1 cellular context compared by ENCODE assay signal in the genomic region with DNA sequence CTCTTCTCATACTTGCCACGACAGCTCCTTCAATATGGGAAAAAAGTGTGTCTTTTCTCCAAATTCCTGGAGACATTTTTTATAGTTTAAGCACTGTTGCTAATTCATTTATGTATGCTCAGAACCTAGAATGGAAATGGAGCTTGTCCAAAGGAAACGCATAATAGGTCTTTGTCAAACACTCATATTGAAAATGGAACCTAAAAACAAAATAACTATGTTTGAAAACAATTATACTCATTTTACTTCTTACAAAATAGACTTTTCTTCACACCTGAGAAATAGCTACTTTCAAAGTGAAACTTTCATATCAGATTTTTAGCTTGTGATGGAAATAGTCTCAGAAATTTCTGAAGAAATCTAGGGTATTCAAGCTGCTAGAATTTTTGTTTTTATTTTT.
TF ChIP-seq lines count a peak whose summit lies in the region.

No MANE protein-coding gene starts in this region.

TF ChIP-seq in GM12878, 131 proteins besides CTCF, POLR2A, EP300 and RAD21 (continued from another document):
- TF ChIP-seq, protein P1, sequence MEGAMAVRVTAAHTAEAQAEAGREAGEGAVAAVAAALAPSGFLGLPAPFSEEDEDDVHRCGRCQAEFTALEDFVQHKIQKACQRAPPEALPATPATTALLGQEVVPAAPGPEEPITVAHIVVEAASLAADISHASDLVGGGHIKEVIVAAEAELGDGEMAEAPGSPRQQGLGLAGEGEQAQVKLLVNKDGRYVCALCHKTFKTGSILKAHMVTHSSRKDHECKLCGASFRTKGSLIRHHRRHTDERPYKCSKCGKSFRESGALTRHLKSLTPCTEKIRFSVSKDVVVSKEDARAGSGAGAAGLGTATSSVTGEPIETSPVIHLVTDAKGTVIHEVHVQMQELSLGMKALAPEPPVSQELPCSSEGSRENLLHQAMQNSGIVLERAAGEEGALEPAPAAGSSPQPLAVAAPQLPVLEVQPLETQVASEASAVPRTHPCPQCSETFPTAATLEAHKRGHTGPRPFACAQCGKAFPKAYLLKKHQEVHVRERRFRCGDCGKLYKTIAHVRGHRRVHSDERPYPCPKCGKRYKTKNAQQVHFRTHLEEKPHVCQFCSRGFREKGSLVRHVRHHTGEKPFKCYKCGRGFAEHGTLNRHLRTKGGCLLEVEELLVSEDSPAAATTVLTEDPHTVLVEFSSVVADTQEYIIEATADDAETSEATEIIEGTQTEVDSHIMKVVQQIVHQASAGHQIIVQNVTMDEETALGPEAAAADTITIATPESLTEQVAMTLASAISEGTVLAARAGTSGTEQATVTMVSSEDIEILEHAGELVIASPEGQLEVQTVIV (IDR thresholded peaks at IDR 0.05; ENCODE audit: borderline replicate concordance, partially characterized antibody) = no peak
- TF ChIP-seq ZZZ3 (IDR thresholded peaks at IDR 0.05; ENCODE audit: control insufficient read depth, insufficient read length, low read depth) (no peak), ETV6 (conservative IDR thresholded peaks at IDR 0.05 in 1 of 2, IDR thresholded peaks at IDR 0.05 in 1 of 2; ENCODE audit: borderline replicate concordance in 1 of 2, low read depth in 1 of 2) (no peak)
- TF ChIP-seq, protein P2, sequence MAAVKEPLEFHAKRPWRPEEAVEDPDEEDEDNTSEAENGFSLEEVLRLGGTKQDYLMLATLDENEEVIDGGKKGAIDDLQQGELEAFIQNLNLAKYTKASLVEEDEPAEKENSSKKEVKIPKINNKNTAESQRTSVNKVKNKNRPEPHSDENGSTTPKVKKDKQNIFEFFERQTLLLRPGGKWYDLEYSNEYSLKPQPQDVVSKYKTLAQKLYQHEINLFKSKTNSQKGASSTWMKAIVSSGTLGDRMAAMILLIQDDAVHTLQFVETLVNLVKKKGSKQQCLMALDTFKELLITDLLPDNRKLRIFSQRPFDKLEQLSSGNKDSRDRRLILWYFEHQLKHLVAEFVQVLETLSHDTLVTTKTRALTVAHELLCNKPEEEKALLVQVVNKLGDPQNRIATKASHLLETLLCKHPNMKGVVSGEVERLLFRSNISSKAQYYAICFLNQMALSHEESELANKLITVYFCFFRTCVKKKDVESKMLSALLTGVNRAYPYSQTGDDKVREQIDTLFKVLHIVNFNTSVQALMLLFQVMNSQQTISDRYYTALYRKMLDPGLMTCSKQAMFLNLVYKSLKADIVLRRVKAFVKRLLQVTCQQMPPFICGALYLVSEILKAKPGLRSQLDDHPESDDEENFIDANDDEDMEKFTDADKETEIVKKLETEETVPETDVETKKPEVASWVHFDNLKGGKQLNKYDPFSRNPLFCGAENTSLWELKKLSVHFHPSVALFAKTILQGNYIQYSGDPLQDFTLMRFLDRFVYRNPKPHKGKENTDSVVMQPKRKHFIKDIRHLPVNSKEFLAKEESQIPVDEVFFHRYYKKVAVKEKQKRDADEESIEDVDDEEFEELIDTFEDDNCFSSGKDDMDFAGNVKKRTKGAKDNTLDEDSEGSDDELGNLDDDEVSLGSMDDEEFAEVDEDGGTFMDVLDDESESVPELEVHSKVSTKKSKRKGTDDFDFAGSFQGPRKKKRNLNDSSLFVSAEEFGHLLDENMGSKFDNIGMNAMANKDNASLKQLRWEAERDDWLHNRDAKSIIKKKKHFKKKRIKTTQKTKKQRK (IDR thresholded peaks at IDR 0.05; ENCODE audit: low read depth, low read length) = no peak
